ENCODE assay signal across 8 cellular contexts in genomic region chr22:44337658-44338004, GRCh38. TPM values are rescaled to one million over a fixed set of nuclear protein-coding genes. Genes with fewer than 3 reads are reported as not detected.
DNase-seq lines count a peak whose midpoint lies in the region; ATAC-seq and TF ChIP-seq lines count a peak whose summit lies in the region.

No MANE protein-coding gene starts in this region.

- intact Hi-C loops in lower leg skin (cut with DNase I; ENCODE audit: low total_unique reads): no loop called here

- WGBS in lower leg skin, 2 donors: 17 to 25% methylated on average over 13 of the region's 13 CpGs

- H3K27me3 ChIP-seq in neural cell (ENCODE audit: insufficient read depth, low read depth, low read length): peaks cover 2% of the 10 kb centered on the region

- TF ChIP-seq POLR2A in NB4 (IDR thresholded peaks at IDR 0.05; ENCODE audit: extremely low read depth, insufficient read length) (no peak), lower leg skin (IDR thresholded peaks at IDR 0.05) (no peak)

- H3K9me3 ChIP-seq in neural cell (ENCODE audit: low read length): no peaks in the 10 kb centered on the region

- no peaks in the 10 kb centered on the region for H3K9me2 ChIP-seq in neural cell (ENCODE audit: insufficient read depth, low read length)

- no peak overlapping the region for H3K4me3 ChIP-seq in NB4 (ENCODE audit: low read depth, low read length)
- no peak overlapping the region for H3K4me3 ChIP-seq in astrocyte of the spinal cord (ENCODE audit: low read depth, low read length)
- no peak overlapping the region for H3K4me3 ChIP-seq in neural cell (ENCODE audit: low read length)
- H3K4me3 ChIP-seq in lower leg skin (ENCODE audit: low read depth, poor library complexity, severe bottlenecking): no peak overlapping the region

- no peaks in the 10 kb centered on the region for H3K79me2 ChIP-seq in neural cell (replicated peaks; ENCODE audit: insufficient read depth, low read length)

- H3K9ac ChIP-seq in neural cell (ENCODE audit: low read length): peak overlapping the region; percentile 29

- TF ChIP-seq RAD21 in neural cell (conservative IDR thresholded peaks at IDR 0.05): no peak

- TF ChIP-seq CTCF in NB4 (IDR thresholded peaks at IDR 0.05; ENCODE audit: low read depth, low read length) (no peak), astrocyte of the spinal cord (IDR thresholded peaks at IDR 0.05; ENCODE audit: low read depth, low read length) (no peak), neural cell (IDR thresholded peaks at IDR 0.05; ENCODE audit: poor library complexity, severe bottlenecking) (no peak), lower leg skin (IDR thresholded peaks at IDR 0.05) (no peak)

- no peak overlapping the region for H3K4me2 ChIP-seq in neural cell (ENCODE audit: low read length)

- DNase-seq in DMS53 treated with DMSO at 0.1 percent for 48 hours (lab: John Stamatoyannopoulos, UW; ENCODE audit: unreplicated experiment): peak; percentile 48
- peak; percentile 70 for DNase-seq in NB4 (ENCODE audit: low read depth)
- peak; percentile 59 for DNase-seq in astrocyte of the spinal cord (ENCODE audit: low read depth, low spot score)
- DNase-seq in activated CD4-positive, CD25-positive, alpha-beta regulatory T cell (lab: John Stamatoyannopoulos, UW): no peak
- no peak for DNase-seq in lower leg skin (ENCODE audit: low spot score in 2 of 2)
- no peak for DNase-seq in effector CD8-positive, alpha-beta T cell (lab: John Stamatoyannopoulos, UW)

- peak overlapping the region; percentile 21 for H2AFZ ChIP-seq in neural cell (ENCODE audit: low read depth, low read length)

- H3K27ac ChIP-seq in neural cell (ENCODE audit: low read length): no peak overlapping the region

- H4K20me1 ChIP-seq in neural cell (ENCODE audit: insufficient read depth): no peaks in the 10 kb centered on the region

- ATAC-seq in GM21360 (IDR thresholded peaks at IDR 0.05; ENCODE audit: unreplicated experiment): no peak

- TF ChIP-seq EP300 in neural cell (conservative IDR thresholded peaks at IDR 0.05; ENCODE audit: poor library complexity, severe bottlenecking): no peak

- in situ Hi-C loops in astrocyte of the spinal cord (cut with HindIII; ENCODE audit: low sequenced_read_pairs): no loop called here

- no peaks in the 10 kb centered on the region for H3K36me3 ChIP-seq in neural cell (ENCODE audit: insufficient read depth, low read length)

- H3F3A ChIP-seq in neural cell (ENCODE audit: insufficient read depth, low read length, poor library complexity, severe bottlenecking): no peaks in the 10 kb centered on the region

TF ChIP-seq in neural cell, 6 proteins besides CTCF, POLR2A, EP300 and RAD21:
- no peak for TF ChIP-seq MXI1 (conservative IDR thresholded peaks at IDR 0.05; ENCODE audit: poor library complexity, severe bottlenecking)
- TF ChIP-seq POLR2AphosphoS5 (IDR thresholded peaks at IDR 0.05): no peak
- no peak for TF ChIP-seq EZH2 (IDR thresholded peaks at IDR 0.05; ENCODE audit: borderline replicate concordance, insufficient read depth, low read length, poor library complexity, severe bottlenecking)
- no peak for TF ChIP-seq TAF1 (IDR thresholded peaks at IDR 0.05; ENCODE audit: low read depth)
- TF ChIP-seq SMC3 (conservative IDR thresholded peaks at IDR 0.05; ENCODE audit: poor library complexity): no peak
- no peak for TF ChIP-seq REST (IDR thresholded peaks at IDR 0.05; ENCODE audit: borderline replicate concordance)
TF ChIP-seq in neural cell: peak in this region for 0.

RNA-seq across cellular contexts. Expression of gene SHISAL1, which starts 24.9 kb away (rescaled TPM):
- 15.4 and 21.6 TPM in 2 replicates for polyA plus RNA-seq in neural cell
- polyA minus RNA-seq in neural cell: 34.1 and 38.3 TPM in 2 replicates
- total RNA-seq in lower leg skin: under 1 TPM; 0.08 to 0.42 (median 0.28) TPM

Comparison
In these comparisons a context has a peak if more than half of its experiments do, and no peak if none do; other contexts are left out.
1. DNase-seq: peak in DMS53 treated with DMSO at 0.1 percent for 48 hours (single experiment), NB4 (single experiment) and astrocyte of the spinal cord (single experiment); none in activated CD4-positive, CD25-positive, alpha-beta regulatory T cell (0 of 4), lower leg skin (0 of 2) and effector CD8-positive, alpha-beta T cell (single experiment).